9 cellular contexts compared by ENCODE assay signal in the genomic region with DNA sequence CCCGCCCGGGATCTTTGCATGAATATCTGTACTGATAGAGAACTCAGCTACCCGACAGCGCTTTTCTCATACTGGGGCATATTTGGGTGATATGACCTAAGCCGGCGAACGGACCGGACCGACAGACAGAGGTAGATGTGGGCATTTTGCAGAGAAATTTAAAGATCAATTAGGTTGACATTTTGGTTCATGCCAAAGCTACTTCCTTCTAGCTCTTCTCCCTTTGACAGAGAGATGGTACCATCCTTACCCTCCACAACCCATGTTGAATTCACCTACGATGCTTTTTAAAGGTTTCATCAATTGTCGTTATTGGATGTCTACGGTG. TPM values are rescaled to one million over a fixed set of nuclear protein-coding genes. Genes with fewer than 3 reads are reported as not detected.
A peak's percentile ranks its signal among the peaks of the same experiment; 100 is the strongest.
DNase-seq lines count a peak whose midpoint lies in the region; ATAC-seq and TF ChIP-seq lines count a peak whose summit lies in the region.
"Had no signal": no experiment of that assay in that cellular context is flagged by ENCODE, and none has a peak within 500 bp of the region (broad histone marks: within the 10 kb centered on the region; RNA-seq: fewer than 3 reads in every experiment).

No MANE protein-coding gene starts in this region.

- peaks cover 4% of the 10 kb centered on the region; the same call in 1 of the 2 replicates for H3K36me3 ChIP-seq in HUES64 (ENCODE audit: insufficient read depth, low read length)
- peaks cover 6 to 14% of the 10 kb centered on the region in 2 donors for H3K36me3 ChIP-seq in mucosa of rectum (ENCODE audit: control insufficient read depth in 2 of 2, insufficient read depth in 2 of 2, low read length in 2 of 2)

- H3K27me3 Mint-ChIP-seq in chondrocyte (ENCODE audit: low read depth) = no peaks in the 10 kb centered on the region
- H3K27me3 Mint-ChIP-seq: central memory CD8-positive, alpha-beta T cell had no signal

- peak overlapping the region; percentile 61; the same call in 1 of the 2 replicates for H3K9ac ChIP-seq in HUES64 (ENCODE audit: low read depth, low read length)
- H3K9ac ChIP-seq in mucosa of rectum (ENCODE audit: low read depth in 1 of 2, low read length in 2 of 2) = peak overlapping the region; percentile 81 to 82

- TF ChIP-seq CTCF in AG04449 (IDR thresholded peaks at IDR 0.05; ENCODE audit: insufficient read depth, low read length, missing control alignments) (no peak), chondrocyte (IDR thresholded peaks at IDR 0.05) (no peak), omental fat pad (IDR thresholded peaks at IDR 0.05) (no peak)

- peak overlapping the region; percentile 92 for H3K27ac Mint-ChIP-seq in chondrocyte (ENCODE audit: unreplicated experiment)
- no peak overlapping the region for H3K27ac Mint-ChIP-seq in stimulated activated effector memory CD8-positive, alpha-beta T cell treated with anti-CD3 and anti-CD28 coated beads, Interleukin-12 subunit alpha, Interleukin-12 subunit beta, amount 100 ng/mL, for 72 hours

- peak overlapping the region; percentile 100 for H3K4me3 Mint-ChIP-seq in chondrocyte (ENCODE audit: unreplicated experiment)
- H3K4me3 Mint-ChIP-seq in stimulated activated effector memory CD8-positive, alpha-beta T cell treated with anti-CD3 and anti-CD28 coated beads, Interleukin-12 subunit alpha, Interleukin-12 subunit beta, amount 100 ng/mL, for 72 hours = no peak overlapping the region
- H3K4me3 Mint-ChIP-seq: central memory CD8-positive, alpha-beta T cell had no signal

- H3K9me3 ChIP-seq in HUES64 (ENCODE audit: insufficient read depth, low read depth, low read length) = no peaks in the 10 kb centered on the region
- H3K9me3 ChIP-seq in mucosa of rectum (ENCODE audit: control insufficient read depth in 2 of 2, low read length in 2 of 2) = no peaks in the 10 kb centered on the region

- H3K4me1 ChIP-seq in HUES64 (ENCODE audit: insufficient read depth, low read length) (peaks cover 7% of the 10 kb centered on the region; the same call in 1 of the 2 replicates), mucosa of rectum (ENCODE audit: control insufficient read depth in 2 of 2, insufficient read depth in 2 of 2, low read length in 2 of 2) (peaks cover 13 to 30% of the 10 kb centered on the region in 2 donors)

- no peak for DNase-seq in AG04449 (ENCODE audit: low read depth, low spot score)
- no peak for DNase-seq in chondrocyte (ENCODE audit: low spot score)
- DNase-seq in activated CD8-positive, alpha-beta memory T cell treated with anti-CD3 and anti-CD28 coated beads, Interleukin-2, amount 50 U/mL, for 48 hours = no peak
- DNase-seq in stimulated activated effector memory CD8-positive, alpha-beta T cell treated with anti-CD3 and anti-CD28 coated beads, Interleukin-12 subunit alpha, Interleukin-12 subunit beta, amount 100 ng/mL, for 72 hours (ENCODE audit: low spot score in 2 of 2) = no peak
- DNase-seq in NCI-H146 (lab: John Stamatoyannopoulos, UW) = no peak
- no peak for DNase-seq in omental fat pad (ENCODE audit: low spot score)

- H3K9me3 Mint-ChIP-seq in chondrocyte (ENCODE audit: low read depth) = no peaks in the 10 kb centered on the region
- H3K9me3 Mint-ChIP-seq in stimulated activated effector memory CD8-positive, alpha-beta T cell treated with anti-CD3 and anti-CD28 coated beads, Interleukin-12 subunit alpha, Interleukin-12 subunit beta, amount 100 ng/mL, for 72 hours = no peaks in the 10 kb centered on the region
- H3K9me3 Mint-ChIP-seq: central memory CD8-positive, alpha-beta T cell had no signal

- H3K27ac ChIP-seq in HUES64 (ENCODE audit: low read depth, low read length) (no peak overlapping the region), mucosa of rectum (ENCODE audit: low read depth in 2 of 2, low read length in 2 of 2) (peak overlapping the region; percentile 74 to 83)

- peaks cover 2% of the 10 kb centered on the region for H3K36me3 Mint-ChIP-seq in chondrocyte (ENCODE audit: low read depth)
- H3K36me3 Mint-ChIP-seq in stimulated activated effector memory CD8-positive, alpha-beta T cell treated with anti-CD3 and anti-CD28 coated beads, Interleukin-12 subunit alpha, Interleukin-12 subunit beta, amount 100 ng/mL, for 72 hours = peaks cover 22% of the 10 kb centered on the region

- no peak for ATAC-seq in stimulated activated effector memory CD8-positive, alpha-beta T cell treated with anti-CD3 and anti-CD28 coated beads, Interleukin-12 subunit alpha, Interleukin-12 subunit beta, amount 100 ng/mL, for 72 hours
- no peak for ATAC-seq in omental fat pad (ENCODE audit: low FRiP score)

- H3K4me3 ChIP-seq in AG04449 (ENCODE audit: low read depth, low read length) = peak overlapping the region; percentile 95
- H3K4me3 ChIP-seq in HUES64 (ENCODE audit: low read length) = peak overlapping the region; percentile 84
- H3K4me3 ChIP-seq in mucosa of rectum (ENCODE audit: low read length in 2 of 2) = peak overlapping the region; percentile 95

- H3K4me1 Mint-ChIP-seq in chondrocyte (ENCODE audit: low read depth) = peaks cover 26% of the 10 kb centered on the region
- peaks cover 24% of the 10 kb centered on the region for H3K4me1 Mint-ChIP-seq in stimulated activated effector memory CD8-positive, alpha-beta T cell treated with anti-CD3 and anti-CD28 coated beads, Interleukin-12 subunit alpha, Interleukin-12 subunit beta, amount 100 ng/mL, for 72 hours

- CTCF ChIA-PET in AG04449 (lab: Yijun Ruan, JAX) = interaction anchor here (0.5 to 3.2 kb wide), 4 partner anchors 44 to 182 kb away, joined by 3 to 14 read pairs (median 3); no protein-coding TSS in a partner anchor

- 15% methylated on average over 12 of the region's 12 CpGs for WGBS in HUES64

- H3K27me3 ChIP-seq in HUES64 (ENCODE audit: insufficient read depth, low read length) (peaks cover 39% of the 10 kb centered on the region), mucosa of rectum (ENCODE audit: control insufficient read depth in 2 of 2, insufficient read depth in 2 of 2, low read length in 2 of 2) (no peaks in the 10 kb centered on the region)

- POLR2A ChIA-PET in AG04449 (lab: Yijun Ruan, JAX) = interaction anchor here (1.0 kb wide), 1 partner anchor 8 kb away, joined by 3 read pairs; no protein-coding TSS in a partner anchor

RNA-seq across cellular contexts. Expression of gene ARV1, which starts 0.5 kb away (rescaled TPM):
- 18.4 TPM for polyA plus RNA-seq in HUES64 (2013, experiment 1 of 2)
- polyA plus RNA-seq in HUES64 (2013, experiment 2 of 2) = 21.7 TPM
- total RNA-seq in chondrocyte (14.0 to 20.4 TPM (median 15.5 TPM) in 3 replicates), omental fat pad (10 to 100 TPM; 11.6 to 18.3 (median 15.4) TPM)

RNA-seq across cellular contexts. Expression of gene TTC13, which starts 0.7 kb away (rescaled TPM):
- 8.0 TPM for polyA plus RNA-seq in HUES64 (2013, experiment 1 of 2)
- polyA plus RNA-seq in HUES64 (2013, experiment 2 of 2) = 7.9 TPM
- 24.9 to 36.5 TPM (median 27.1 TPM) in 3 replicates for total RNA-seq in chondrocyte
- 10 to 100 TPM in 3 of 4 donors, 1 to 10 TPM in 1; 7.4 to 47.0 (median 14.9) TPM for total RNA-seq in omental fat pad
